In the genomic region with DNA sequence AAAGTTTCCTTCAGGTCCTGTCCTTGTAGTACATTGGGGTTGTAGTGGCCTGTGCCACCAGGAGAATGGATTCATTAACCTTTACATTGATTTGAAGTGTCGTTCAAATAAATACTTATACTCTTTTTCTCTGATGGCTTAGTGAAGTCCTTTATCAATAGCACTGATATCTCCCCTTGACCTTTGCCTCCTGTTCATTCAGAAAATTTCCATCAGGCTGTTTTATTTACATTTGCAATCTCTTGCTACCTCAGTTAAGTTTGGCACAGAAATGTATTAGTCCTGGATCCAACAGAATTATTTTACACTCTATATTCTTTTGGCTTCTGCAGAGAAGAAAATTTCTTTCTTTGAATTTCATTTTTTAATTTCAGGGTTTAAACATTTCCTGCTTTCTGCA, we compare ENCODE assay signal across 9 cellular contexts.
"Had no signal": no experiment of that assay in that cellular context is flagged by ENCODE, and none has a peak within 500 bp of the region (broad histone marks: within the 10 kb centered on the region; RNA-seq: fewer than 3 reads in every experiment).

No MANE protein-coding gene starts in this region.

- H3K9ac ChIP-seq: GM23248 had no signal

- H3K27ac Mint-ChIP-seq: HFFc6 had no signal

- H3K27ac ChIP-seq: GM23248 had no signal

- FAIRE-seq: HTR-8/SVneo had no signal

- H3K4me3 ChIP-seq: GM23248, HAP-1 had no signal

- H3K27me3 Mint-ChIP-seq: IgD-negative memory B cell had no signal

- H3K4me1 Mint-ChIP-seq: IgD-negative memory B cell had no signal

- DNase-seq: GM23248, GOT3, H7, HFFc6, KBM-7 had no signal

- H3K4me3 Mint-ChIP-seq: HFFc6, IgD-negative memory B cell had no signal

- H3K36me3 Mint-ChIP-seq: IgD-negative memory B cell had no signal

- H3K36me3 ChIP-seq: HAP-1 had no signal

- ATAC-seq: HCT116 had no signal
